In the genomic region with DNA sequence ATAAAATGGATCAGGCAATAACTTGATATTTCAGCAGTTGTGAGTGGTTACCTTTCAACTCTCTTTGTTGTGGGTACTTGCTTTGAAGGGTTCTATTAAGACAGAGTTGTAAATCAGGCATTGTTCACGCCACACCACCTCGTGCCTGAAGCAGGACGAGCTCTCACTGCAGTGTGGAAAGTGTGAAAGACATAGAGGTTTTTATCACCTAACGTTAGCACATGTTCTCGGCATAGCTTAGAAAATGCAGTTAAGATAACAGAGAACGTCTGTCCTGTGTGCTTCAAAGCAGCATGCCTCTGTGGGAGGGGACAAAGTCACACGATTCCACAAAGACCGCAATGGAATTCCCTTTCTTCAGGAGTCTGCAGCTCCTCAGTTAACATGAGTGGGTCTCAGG, we compare ENCODE assay signal across 15 cellular contexts.
"Had no signal": no experiment of that assay in that cellular context is flagged by ENCODE, and none has a peak within 500 bp of the region (broad histone marks: within the 10 kb centered on the region; RNA-seq: fewer than 3 reads in every experiment).

No MANE protein-coding gene starts in this region.

- H3K27ac Mint-ChIP-seq: activated CD4-positive, alpha-beta memory T cell treated with anti-CD3 and anti-CD28 coated beads for 36 hours; activated naive CD4-positive, alpha-beta T cell treated with anti-CD3 and anti-CD28 coated beads for 36 hours; activated T-helper 17 cell treated with anti-CD3 and anti-CD28 coated beads, Interleukin-2, amount 50 U/mL, for 72 hours had no signal

- H3K36me3 ChIP-seq: ascending aorta, ovary, sigmoid colon, upper lobe of left lung had no signal

- H3K9me3 Mint-ChIP-seq: activated CD4-positive, alpha-beta memory T cell treated with anti-CD3 and anti-CD28 coated beads for 36 hours; activated naive CD4-positive, alpha-beta T cell treated with anti-CD3 and anti-CD28 coated beads for 36 hours; activated T-helper 17 cell treated with anti-CD3 and anti-CD28 coated beads, Interleukin-2, amount 50 U/mL, for 72 hours had no signal

- H3K9me3 ChIP-seq: ascending aorta, esophagus squamous epithelium, ovary, sigmoid colon, upper lobe of left lung had no signal

- H3K27ac ChIP-seq: ascending aorta, esophagus squamous epithelium, ovary, sigmoid colon, upper lobe of left lung had no signal

- H3K4me3 Mint-ChIP-seq: activated CD4-positive, alpha-beta memory T cell treated with anti-CD3 and anti-CD28 coated beads for 36 hours; activated naive CD4-positive, alpha-beta T cell treated with anti-CD3 and anti-CD28 coated beads for 36 hours; activated T-helper 17 cell treated with anti-CD3 and anti-CD28 coated beads, Interleukin-2, amount 50 U/mL, for 72 hours had no signal

- H3K36me3 Mint-ChIP-seq: activated CD4-positive, alpha-beta memory T cell treated with anti-CD3 and anti-CD28 coated beads for 36 hours had no signal

- ATAC-seq: activated T-helper 17 cell treated with anti-CD3 and anti-CD28 coated beads, Interleukin-2, amount 50 U/mL, for 72 hours; left colon had no signal

- DNase-seq: activated CD4-positive, alpha-beta memory T cell treated with anti-CD3 and anti-CD28 coated beads for 36 hours; activated CD4-positive, CD25-positive, alpha-beta regulatory T cell treated with anti-CD3 and anti-CD28 coated beads, Interleukin-2, amount 50 U/mL, for 72 hours; activated naive CD4-positive, alpha-beta T cell treated with anti-CD3 and anti-CD28 coated beads for 36 hours; esophagus squamous epithelium; foreskin fibroblast; left colon; mammary epithelial cell; ovary; sigmoid colon; stimulated activated CD4-positive, alpha-beta T cell treated with anti-CD3 and anti-CD28 coated beads, Interleukin-12 subunit alpha, Interleukin-12 subunit beta, amount 100 ng/mL, for 4 hours; stimulated activated naive CD4-positive, alpha-beta T cell treated with Interleukin-2 at 50 U/mL for 16 hours; T-helper 9 cell had no signal

- H3K4me3 ChIP-seq: ascending aorta, esophagus squamous epithelium, ovary, sigmoid colon, upper lobe of left lung had no signal

- H3K27me3 ChIP-seq: ascending aorta, esophagus squamous epithelium, ovary, sigmoid colon, upper lobe of left lung had no signal

- H3K4me1 ChIP-seq: ascending aorta had no signal

- H3K27me3 Mint-ChIP-seq: activated CD4-positive, alpha-beta memory T cell treated with anti-CD3 and anti-CD28 coated beads for 36 hours; activated T-helper 17 cell treated with anti-CD3 and anti-CD28 coated beads, Interleukin-2, amount 50 U/mL, for 72 hours had no signal
